25 cellular contexts compared by ENCODE assay signal in the genomic region with DNA sequence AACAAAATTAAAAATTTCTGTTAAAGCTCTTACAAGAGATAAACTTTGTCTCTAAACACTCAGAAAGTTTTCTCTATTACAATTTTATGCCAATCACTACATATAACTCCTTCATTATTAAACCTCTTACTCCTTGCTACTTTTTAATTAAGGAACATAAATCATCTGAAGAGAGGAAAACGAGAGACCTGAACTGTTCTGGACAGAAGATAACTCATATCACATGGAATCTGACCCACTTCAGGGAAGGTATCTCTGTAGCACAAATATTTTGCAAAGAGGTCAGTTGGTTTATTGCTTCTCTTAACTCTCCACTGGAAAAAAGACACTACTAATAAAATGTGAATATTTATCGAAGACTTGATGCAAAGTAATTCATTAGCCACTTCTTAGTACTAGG.
DNase-seq lines count a peak whose midpoint lies in the region; ATAC-seq, FAIRE-seq and TF ChIP-seq lines count a peak whose summit lies in the region.
"Had no signal": no experiment of that assay in that cellular context is flagged by ENCODE, and none has a peak within 500 bp of the region (broad histone marks: within the 10 kb centered on the region; RNA-seq: fewer than 3 reads in every experiment).

No MANE protein-coding gene starts in this region.

- intact Hi-C loops in natural killer cell (cut with micrococcal nuclease): no loop called here

- DNase-seq in left kidney (ENCODE audit: low read depth, low spot score): peak; percentile 72
- DNase-seq in nephron progenitor cell: no peak
- DNase-seq in EL: no peak
- no peak for DNase-seq in natural killer cell
- DNase-seq: 8988T; ACHN; BE2C; C1 segment of cervical spinal cord; CD4-positive, alpha-beta memory T cell; CD4-positive, CD25-positive, alpha-beta regulatory T cell; CD8-positive, alpha-beta memory T cell; COR-L47; DMS 273 treated with DMSO at 0.1 percent for 48 hours; DMS153; DMS53; DMS79; DND-41; GF-D8 had no signal

- TF ChIP-seq CTCF in nephron progenitor cell (IDR thresholded peaks at IDR 0.05) (no peak), natural killer cell (IDR thresholded peaks at IDR 0.05) (no peak)

- ATAC-seq in HG03039 (IDR thresholded peaks at IDR 0.05; ENCODE audit: unreplicated experiment): no peak
- ATAC-seq in natural killer cell: no peak

- H3K36me3 Mint-ChIP-seq in nephron progenitor cell (ENCODE audit: low read depth) (peaks cover 4% of the 10 kb centered on the region), natural killer cell (peaks cover 38% of the 10 kb centered on the region)

- peak overlapping the region; percentile 33 for H3K27ac Mint-ChIP-seq in nephron progenitor cell
- no peak overlapping the region for H3K27ac Mint-ChIP-seq in natural killer cell
- H3K27ac Mint-ChIP-seq: CD14-positive monocyte; CD4-positive, alpha-beta memory T cell; CD4-positive, CD25-positive, alpha-beta regulatory T cell; CD8-positive, alpha-beta memory T cell had no signal

- H3K4me1 Mint-ChIP-seq in nephron progenitor cell: peaks cover 54% of the 10 kb centered on the region
- peaks cover 10 to 17% of the 10 kb centered on the region in 2 donors for H3K4me1 Mint-ChIP-seq in natural killer cell
- H3K4me1 Mint-ChIP-seq: CD14-positive monocyte; CD4-positive, alpha-beta memory T cell; CD8-positive, alpha-beta memory T cell had no signal

- H3K4me3 Mint-ChIP-seq in nephron progenitor cell (no peak overlapping the region), natural killer cell (no peak overlapping the region)
- H3K4me3 Mint-ChIP-seq: CD14-positive monocyte; CD4-positive, alpha-beta memory T cell; CD4-positive, CD25-positive, alpha-beta regulatory T cell; CD8-positive, alpha-beta memory T cell had no signal

- H3K27me3 Mint-ChIP-seq in nephron progenitor cell (ENCODE audit: low read depth, poor library complexity): peaks cover 3% of the 10 kb centered on the region
- no peaks in the 10 kb centered on the region for H3K27me3 Mint-ChIP-seq in natural killer cell (ENCODE audit: low read depth in 2 of 2)
- H3K27me3 Mint-ChIP-seq: CD4-positive, alpha-beta memory T cell; CD4-positive, CD25-positive, alpha-beta regulatory T cell; CD8-positive, alpha-beta memory T cell had no signal

- H3K9me3 Mint-ChIP-seq in nephron progenitor cell (no peaks in the 10 kb centered on the region), natural killer cell (no peaks in the 10 kb centered on the region)
- H3K9me3 Mint-ChIP-seq: CD14-positive monocyte; CD4-positive, alpha-beta memory T cell; CD4-positive, CD25-positive, alpha-beta regulatory T cell; CD8-positive, alpha-beta memory T cell had no signal

- FAIRE-seq in endometrium (lab: Jason Lieb, UNC): peak; percentile 29
- FAIRE-seq: A204.1, G401.6, GM12891, GM19239 had no signal
